ENCODE assay signal across 12 cellular contexts in the genomic region with DNA sequence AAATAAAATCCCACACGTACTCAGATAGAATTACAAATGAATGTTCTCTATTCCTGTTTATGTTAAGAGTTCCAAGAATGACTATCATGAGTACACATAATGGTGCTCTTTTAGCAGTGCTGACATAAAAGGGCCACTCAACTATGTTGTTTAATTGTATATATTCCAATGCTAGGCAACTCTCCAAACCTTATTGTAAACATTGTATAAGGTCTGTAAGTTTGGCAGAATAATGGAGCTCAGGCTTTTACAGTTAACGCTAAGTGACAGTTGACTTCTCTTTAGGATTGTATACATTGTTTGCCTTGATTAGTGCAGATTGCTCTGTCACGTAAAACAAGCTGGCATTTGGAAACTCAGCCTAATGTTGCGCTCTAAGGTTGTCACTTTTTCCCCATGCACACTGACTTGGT.
DNase-seq lines count a peak whose midpoint lies in the region; ATAC-seq lines count a peak whose summit lies in the region.
"Had no signal": no experiment of that assay in that cellular context is flagged by ENCODE, and none has a peak within 500 bp of the region (broad histone marks: within the 10 kb centered on the region; RNA-seq: fewer than 3 reads in every experiment).

No MANE protein-coding gene starts in this region.

- H3K27ac ChIP-seq in muscle layer of duodenum (ENCODE audit: low read length): peak overlapping the region; percentile 71

- H3K4me3 ChIP-seq in muscle layer of duodenum (ENCODE audit: low read depth in 1 of 2, low read length in 2 of 2): peak overlapping the region; percentile 26 to 33

- no peaks in the 10 kb centered on the region for H3K27me3 ChIP-seq in muscle layer of duodenum (ENCODE audit: low read depth, low read length)

- peaks cover 57% of the 10 kb centered on the region for H3K4me1 Mint-ChIP-seq in activated naive CD8-positive, alpha-beta T cell treated with anti-CD3 and anti-CD28 coated beads, Interleukin-2, amount 50 U/mL, for 24 hours

- H3K9me3 Mint-ChIP-seq in activated naive CD8-positive, alpha-beta T cell treated with anti-CD3 and anti-CD28 coated beads, Interleukin-2, amount 50 U/mL, for 24 hours: no peaks in the 10 kb centered on the region
- H3K9me3 Mint-ChIP-seq: activated T-helper 2 cell treated with anti-CD3 and anti-CD28 coated beads, Interferon-gamma antibody, Interleukin-2, Interleukin-4, amounts not matched to agents 10 μg/mL and 5 μg/mL and 100 μg/mL, durations not matched to agents 14 hours and 24 hours and 36 hours; effector memory CD8-positive, alpha-beta T cell had no signal

- peaks cover 6 to 34% of the 10 kb centered on the region in 2 donors for H3K4me1 ChIP-seq in muscle layer of duodenum (ENCODE audit: control insufficient read depth in 1 of 2, insufficient read depth in 2 of 2, low read length in 2 of 2)

- no peaks in the 10 kb centered on the region for H3K36me3 ChIP-seq in muscle layer of duodenum (ENCODE audit: control insufficient read depth in 1 of 2, insufficient read depth in 2 of 2, low read length in 2 of 2)

- no peaks in the 10 kb centered on the region for H3K27me3 Mint-ChIP-seq in activated naive CD8-positive, alpha-beta T cell treated with anti-CD3 and anti-CD28 coated beads, Interleukin-2, amount 50 U/mL, for 24 hours

- no peaks in the 10 kb centered on the region for H3K9me3 ChIP-seq in muscle layer of duodenum (ENCODE audit: control insufficient read depth in 1 of 2, low read length in 2 of 2)

- ATAC-seq in activated naive CD8-positive, alpha-beta T cell treated with anti-CD3 and anti-CD28 coated beads, Interleukin-2, amount 50 U/mL, for 24 hours: peak; percentile 43
- ATAC-seq in GM19324 (IDR thresholded peaks at IDR 0.05; ENCODE audit: low FRiP score, unreplicated experiment) (no peak), GM18517 (IDR thresholded peaks at IDR 0.05; ENCODE audit: unreplicated experiment) (no peak)
- ATAC-seq: effector memory CD8-positive, alpha-beta T cell; right cardiac atrium had no signal

- no peak overlapping the region for H3K4me3 Mint-ChIP-seq in activated naive CD8-positive, alpha-beta T cell treated with anti-CD3 and anti-CD28 coated beads, Interleukin-2, amount 50 U/mL, for 24 hours

- peak overlapping the region; percentile 61 for H3K27ac Mint-ChIP-seq in activated naive CD8-positive, alpha-beta T cell treated with anti-CD3 and anti-CD28 coated beads, Interleukin-2, amount 50 U/mL, for 24 hours
- H3K27ac Mint-ChIP-seq: activated T-helper 2 cell treated with anti-CD3 and anti-CD28 coated beads, Interferon-gamma antibody, Interleukin-2, Interleukin-4, amounts not matched to agents 10 μg/mL and 5 μg/mL and 100 μg/mL, durations not matched to agents 14 hours and 24 hours and 36 hours had no signal

- H3K36me3 Mint-ChIP-seq in activated naive CD8-positive, alpha-beta T cell treated with anti-CD3 and anti-CD28 coated beads, Interleukin-2, amount 50 U/mL, for 24 hours (ENCODE audit: low read depth): no peaks in the 10 kb centered on the region

- DNase-seq in DMS153 (lab: John Stamatoyannopoulos, UW) (peak; percentile 96), NCI-H1105 treated with DMSO at 0.1 percent for 48 hours (lab: John Stamatoyannopoulos, UW) (peak; percentile 89), NCI-H526 treated with DMSO at 0.1 percent for 48 hours (lab: John Stamatoyannopoulos, UW) (no peak), DMS79 (lab: John Stamatoyannopoulos, UW) (no peak)
- DNase-seq in activated naive CD8-positive, alpha-beta T cell treated with anti-CD3 and anti-CD28 coated beads, Interleukin-2, amount 50 U/mL, for 24 hours: no peak
- DNase-seq: effector memory CD8-positive, alpha-beta T cell; right cardiac atrium; stimulated activated naive CD4-positive, alpha-beta T cell had no signal

Comparison
In these comparisons a context has a peak if more than half of its experiments do, and no peak if none do; other contexts are left out.
1. DNase-seq: peak in DMS153 (single experiment) and NCI-H1105 treated with DMSO at 0.1 percent for 48 hours (single experiment); none in activated naive CD8-positive, alpha-beta T cell treated with anti-CD3 and anti-CD28 coated beads, Interleukin-2, amount 50 U/mL, for 24 hours (single experiment), NCI-H526 treated with DMSO at 0.1 percent for 48 hours (single experiment) and DMS79 (single experiment).